1 cellular context compared by ENCODE assay signal in the genomic region with DNA sequence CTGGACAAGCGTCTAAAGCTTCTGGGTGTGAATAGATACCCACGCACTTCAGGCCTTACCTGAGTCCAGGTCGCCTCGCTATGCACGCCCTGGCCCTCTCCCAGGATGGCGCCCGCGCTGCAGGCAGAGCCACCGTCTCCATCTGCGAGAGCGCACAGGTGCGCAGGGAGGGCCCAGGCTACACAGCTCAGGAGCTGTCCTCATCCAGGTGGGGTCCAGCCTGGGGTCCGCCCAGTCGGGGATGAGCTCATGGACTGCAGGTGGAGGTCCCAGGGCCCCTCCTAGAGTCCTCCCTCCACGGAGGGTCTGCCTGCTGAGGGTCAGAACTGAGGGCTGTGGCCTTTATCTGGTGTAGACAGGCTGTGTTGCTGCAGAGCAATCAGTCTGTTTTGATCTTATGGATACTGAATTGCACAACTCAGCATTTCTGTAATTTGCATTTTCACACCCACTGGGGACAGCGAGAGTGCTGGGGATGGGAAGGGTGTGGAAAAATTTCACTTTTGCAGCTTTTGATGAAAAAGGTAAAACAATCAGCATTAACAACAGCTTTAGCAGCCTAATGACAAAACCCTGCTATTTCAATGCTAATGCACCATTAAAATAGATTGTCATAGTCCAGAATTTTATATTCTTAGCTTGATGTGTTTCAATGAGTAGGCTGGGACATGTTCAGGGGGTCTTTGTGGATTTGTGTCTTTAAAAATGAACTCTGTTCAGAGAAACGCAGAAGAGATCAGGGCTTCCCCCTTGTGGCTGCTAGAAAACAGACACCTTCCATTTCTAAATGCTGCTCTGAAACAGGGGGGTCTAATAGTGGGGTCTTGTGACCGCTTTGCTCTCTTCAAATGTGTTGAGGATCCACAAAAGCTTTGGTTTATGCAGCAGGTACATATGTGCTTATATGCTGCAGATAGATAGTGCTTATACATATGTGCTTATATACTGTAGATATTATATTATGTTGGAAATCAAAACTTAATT.
TF ChIP-seq lines count a peak whose summit lies in the region.

No MANE protein-coding gene starts in this region.

TF ChIP-seq in A549, 52 proteins besides CTCF, POLR2A, EP300 and RAD21 (continued from another document):
- TF ChIP-seq, protein P1, sequence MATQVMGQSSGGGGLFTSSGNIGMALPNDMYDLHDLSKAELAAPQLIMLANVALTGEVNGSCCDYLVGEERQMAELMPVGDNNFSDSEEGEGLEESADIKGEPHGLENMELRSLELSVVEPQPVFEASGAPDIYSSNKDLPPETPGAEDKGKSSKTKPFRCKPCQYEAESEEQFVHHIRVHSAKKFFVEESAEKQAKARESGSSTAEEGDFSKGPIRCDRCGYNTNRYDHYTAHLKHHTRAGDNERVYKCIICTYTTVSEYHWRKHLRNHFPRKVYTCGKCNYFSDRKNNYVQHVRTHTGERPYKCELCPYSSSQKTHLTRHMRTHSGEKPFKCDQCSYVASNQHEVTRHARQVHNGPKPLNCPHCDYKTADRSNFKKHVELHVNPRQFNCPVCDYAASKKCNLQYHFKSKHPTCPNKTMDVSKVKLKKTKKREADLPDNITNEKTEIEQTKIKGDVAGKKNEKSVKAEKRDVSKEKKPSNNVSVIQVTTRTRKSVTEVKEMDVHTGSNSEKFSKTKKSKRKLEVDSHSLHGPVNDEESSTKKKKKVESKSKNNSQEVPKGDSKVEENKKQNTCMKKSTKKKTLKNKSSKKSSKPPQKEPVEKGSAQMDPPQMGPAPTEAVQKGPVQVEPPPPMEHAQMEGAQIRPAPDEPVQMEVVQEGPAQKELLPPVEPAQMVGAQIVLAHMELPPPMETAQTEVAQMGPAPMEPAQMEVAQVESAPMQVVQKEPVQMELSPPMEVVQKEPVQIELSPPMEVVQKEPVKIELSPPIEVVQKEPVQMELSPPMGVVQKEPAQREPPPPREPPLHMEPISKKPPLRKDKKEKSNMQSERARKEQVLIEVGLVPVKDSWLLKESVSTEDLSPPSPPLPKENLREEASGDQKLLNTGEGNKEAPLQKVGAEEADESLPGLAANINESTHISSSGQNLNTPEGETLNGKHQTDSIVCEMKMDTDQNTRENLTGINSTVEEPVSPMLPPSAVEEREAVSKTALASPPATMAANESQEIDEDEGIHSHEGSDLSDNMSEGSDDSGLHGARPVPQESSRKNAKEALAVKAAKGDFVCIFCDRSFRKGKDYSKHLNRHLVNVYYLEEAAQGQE (IDR thresholded peaks at IDR 0.05): no peak
- TF ChIP-seq CBX8 (IDR thresholded peaks at IDR 0.05) (no peak), TP53 (CRISPR knock-in tag; IDR thresholded peaks at IDR 0.05) (no peak), FOSB (CRISPR knock-in tag; IDR thresholded peaks at IDR 0.05) (no peak), KDM1A (IDR thresholded peaks at IDR 0.05; ENCODE audit: low read depth) (no peak), MAFK (IDR thresholded peaks at IDR 0.05; ENCODE audit: partially characterized antibody) (no peak), PHF8 (IDR thresholded peaks at IDR 0.05; ENCODE audit: borderline replicate concordance, low read depth) (no peak), HOXB5 (CRISPR knock-in tag; IDR thresholded peaks at IDR 0.05) (no peak), HDAC2 (IDR thresholded peaks at IDR 0.05) (no peak), EHMT2 (IDR thresholded peaks at IDR 0.05; ENCODE audit: low read depth) (no peak)
- TF ChIP-seq, protein P2, sequence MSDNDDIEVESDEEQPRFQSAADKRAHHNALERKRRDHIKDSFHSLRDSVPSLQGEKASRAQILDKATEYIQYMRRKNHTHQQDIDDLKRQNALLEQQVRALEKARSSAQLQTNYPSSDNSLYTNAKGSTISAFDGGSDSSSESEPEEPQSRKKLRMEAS (IDR thresholded peaks at IDR 0.05): no peak
- TF ChIP-seq, protein P3, sequence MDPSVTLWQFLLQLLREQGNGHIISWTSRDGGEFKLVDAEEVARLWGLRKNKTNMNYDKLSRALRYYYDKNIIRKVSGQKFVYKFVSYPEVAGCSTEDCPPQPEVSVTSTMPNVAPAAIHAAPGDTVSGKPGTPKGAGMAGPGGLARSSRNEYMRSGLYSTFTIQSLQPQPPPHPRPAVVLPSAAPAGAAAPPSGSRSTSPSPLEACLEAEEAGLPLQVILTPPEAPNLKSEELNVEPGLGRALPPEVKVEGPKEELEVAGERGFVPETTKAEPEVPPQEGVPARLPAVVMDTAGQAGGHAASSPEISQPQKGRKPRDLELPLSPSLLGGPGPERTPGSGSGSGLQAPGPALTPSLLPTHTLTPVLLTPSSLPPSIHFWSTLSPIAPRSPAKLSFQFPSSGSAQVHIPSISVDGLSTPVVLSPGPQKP (IDR thresholded peaks at IDR 0.05; ENCODE audit: low read depth, low read length): no peak
- TF ChIP-seq, protein P4, sequence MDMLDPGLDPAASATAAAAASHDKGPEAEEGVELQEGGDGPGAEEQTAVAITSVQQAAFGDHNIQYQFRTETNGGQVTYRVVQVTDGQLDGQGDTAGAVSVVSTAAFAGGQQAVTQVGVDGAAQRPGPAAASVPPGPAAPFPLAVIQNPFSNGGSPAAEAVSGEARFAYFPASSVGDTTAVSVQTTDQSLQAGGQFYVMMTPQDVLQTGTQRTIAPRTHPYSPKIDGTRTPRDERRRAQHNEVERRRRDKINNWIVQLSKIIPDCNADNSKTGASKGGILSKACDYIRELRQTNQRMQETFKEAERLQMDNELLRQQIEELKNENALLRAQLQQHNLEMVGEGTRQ (IDR thresholded peaks at IDR 0.05): no peak
